In the genomic region with DNA sequence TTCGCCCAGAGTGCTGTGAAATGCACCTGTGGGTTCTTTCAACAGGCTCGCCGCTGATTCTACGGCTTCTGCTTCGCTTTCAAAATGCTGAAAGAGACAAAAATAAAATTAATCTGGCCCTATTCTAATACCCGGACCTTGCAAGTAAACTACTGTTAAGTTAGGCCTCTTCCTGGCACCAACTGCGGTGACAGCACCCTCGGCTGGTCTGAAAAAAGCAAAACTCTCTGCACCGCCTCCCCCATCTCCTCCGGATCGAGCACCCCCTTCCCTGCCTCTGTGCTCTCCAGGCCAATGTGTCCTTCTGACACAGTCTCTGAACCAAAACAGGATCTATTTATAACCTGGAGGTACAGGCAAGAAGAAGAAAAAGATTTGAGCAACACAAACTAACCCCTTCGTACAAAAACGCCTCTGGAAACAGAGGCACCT, we compare ENCODE assay signal across 8 cellular contexts. TPM values are rescaled to one million over a fixed set of nuclear protein-coding genes. Genes with fewer than 3 reads are reported as not detected.
A peak's percentile ranks its signal among the peaks of the same experiment; 100 is the strongest.
DNase-seq lines count a peak whose midpoint lies in the region; TF ChIP-seq lines count a peak whose summit lies in the region.

No MANE protein-coding gene starts in this region.

- CTCF ChIA-PET in GM10248 (lab: Yijun Ruan, JAX), result no interaction called here

- DNase-seq in GM10248 (ENCODE audit: extremely low spot score) (peak; percentile 40), HCEC 1CT (peak; percentile 68), NCI-H1694 (lab: John Stamatoyannopoulos, UW) (peak; percentile 1), lung microvascular endothelial cell (ENCODE audit: low read depth in 2 of 2) (peak; percentile 62 to 68), GM19240 (ENCODE audit: insufficient read length, low spot score) (no peak)
- peak; percentile 30 to 37 for DNase-seq in activated CD4-positive, alpha-beta T cell treated with anti-CD3 and anti-CD28 coated beads, Interleukin-2, amount 50 U/mL, for 4 hours
- peak; percentile 24 for DNase-seq in effector CD8-positive, alpha-beta T cell (lab: John Stamatoyannopoulos, UW)
- DNase-seq in stimulated activated CD8-positive, alpha-beta memory T cell treated with anti-CD3 and anti-CD28 coated beads, Interleukin-12 subunit alpha, Interleukin-12 subunit beta, amount 100 ng/mL, for 1 hour (ENCODE audit: low read depth), result peak; percentile 28

- TF ChIP-seq CTCF in GM10248 (IDR thresholded peaks at IDR 0.05; ENCODE audit: control extremely low read depth, extremely low read depth, low read depth, missing control alignments), result peak; percentile 15

- POLR2A ChIA-PET in GM10248 (lab: Yijun Ruan, JAX), result no interaction called here

RNA-seq across cellular contexts. Expression of a gene that starts 1.1 kb away (rescaled TPM):
- total RNA-seq in lung microvascular endothelial cell, result 27.2 and 35.5 TPM in 2 replicates
